In genomic region chr1:10897321-10897980, GRCh38 we compare ENCODE assay signal across 21 cellular contexts.
DNase-seq lines count a peak whose midpoint lies in the region; ATAC-seq and TF ChIP-seq lines count a peak whose summit lies in the region.
"Had no signal": no experiment of that assay in that cellular context is flagged by ENCODE, and none has a peak within 500 bp of the region (broad histone marks: within the 10 kb centered on the region; RNA-seq: fewer than 3 reads in every experiment).

No MANE protein-coding gene starts in this region.

- H3K79me1 ChIP-seq in neuronal stem cell (ENCODE audit: low read depth, low read length): no peaks in the 10 kb centered on the region

- no peak for TF ChIP-seq CTCF in PC-3 (conservative IDR thresholded peaks at IDR 0.05; ENCODE audit: low read depth, low read length)
- no peak for TF ChIP-seq CTCF in spleen (IDR thresholded peaks at IDR 0.05 in 8 of 11, conservative IDR thresholded peaks at IDR 0.05 in 3 of 11)

- ATAC-seq in PC-3 (peak; percentile 23), HG03139 (IDR thresholded peaks at IDR 0.05; ENCODE audit: unreplicated experiment) (no peak)
- ATAC-seq: psoas muscle had no signal

- no peaks in the 10 kb centered on the region for H3K9me3 Mint-ChIP-seq in activated T-helper 2 cell treated with anti-CD3 and anti-CD28 coated beads, Interferon-gamma antibody, Interleukin-2, Interleukin-4, amounts not matched to agents 10 μg/mL and 5 μg/mL and 100 μg/mL, durations not matched to agents 14 hours and 24 hours and 36 hours
- H3K9me3 Mint-ChIP-seq: activated CD4-positive, alpha-beta T cell treated with anti-CD3 and anti-CD28 coated beads, Interleukin-2, amount 10 ng/mL, durations not matched to agents 7 days and 5 days; activated naive CD8-positive, alpha-beta T cell treated with anti-CD3 and anti-CD28 coated beads, Interleukin-2, amount 50 U/mL, for 24 hours had no signal

- H2BK5ac ChIP-seq in neuronal stem cell (ENCODE audit: low read length): peak overlapping the region; percentile 19

- H3F3A ChIP-seq in GM23248 (ENCODE audit: insufficient read depth): no peaks in the 10 kb centered on the region
- H3F3A ChIP-seq in PC-3 (ENCODE audit: low read length, unreplicated experiment): no peaks in the 10 kb centered on the region

- WGBS in GM23248 (ENCODE audit: low coverage in 1 of 2, low lambda C conversion rate in 2 of 2, missing lambda C conversion rate in 2 of 2), 2 experiments: 79 to 83% methylated on average over 12 to 13 of the region's 13 CpGs
- WGBS in esophagus, 2 donors: 79 to 82% methylated on average over 13 of the region's 13 CpGs
- no CpG with 5 or more reads among the region's 13 CpGs for WGBS in neuronal stem cell (ENCODE audit: extremely low coverage in 2 of 2, insufficient read length in 2 of 2, insufficient replicate concordance in 1 of 2), 2 donors
- 80 to 97% (median 86%) methylated on average over 13 of the region's 13 CpGs for WGBS in spleen, 5 donors

- no peaks in the 10 kb centered on the region for H3K9me2 ChIP-seq in GM23248 (ENCODE audit: insufficient read depth)
- H3K9me2 ChIP-seq in PC-3 (replicated peaks; ENCODE audit: low read length): no peaks in the 10 kb centered on the region

- H3K27me3 ChIP-seq in GM23248 (replicated peaks; ENCODE audit: insufficient read depth) (peaks cover 6% of the 10 kb centered on the region; the same call in 1 of the 2 replicates), PC-3 (ENCODE audit: low read length) (no peaks in the 10 kb centered on the region), esophagus (ENCODE audit: control insufficient read depth in 1 of 2, insufficient read depth in 2 of 2, low read length in 2 of 2) (no peaks in the 10 kb centered on the region), neuronal stem cell (ENCODE audit: control insufficient read depth in 3 of 3, insufficient read depth in 3 of 3, low read depth in 1 of 3, low read length in 3 of 3) (peaks cover 0 to 47% (median 0%) of the 10 kb centered on the region in 3 experiments), spleen (replicated peaks in 1 of 7) (peaks cover 0 to 78% (median 15%) of the 10 kb centered on the region in 7 donors)
- H3K27me3 ChIP-seq: MG63 had no signal

- H2BK15ac ChIP-seq in neuronal stem cell (ENCODE audit: low read length): peak overlapping the region; percentile 93

- H3K23ac ChIP-seq in neuronal stem cell (ENCODE audit: low read depth, low read length, poor library complexity): no peak overlapping the region

- no peak overlapping the region for H3K27ac Mint-ChIP-seq in activated T-helper 2 cell treated with anti-CD3 and anti-CD28 coated beads, Interferon-gamma antibody, Interleukin-2, Interleukin-4, amounts not matched to agents 10 μg/mL and 5 μg/mL and 100 μg/mL, durations not matched to agents 14 hours and 24 hours and 36 hours
- H3K27ac Mint-ChIP-seq: activated CD4-positive, alpha-beta T cell treated with anti-CD3 and anti-CD28 coated beads, Interleukin-2, amount 10 ng/mL, durations not matched to agents 7 days and 5 days; activated naive CD8-positive, alpha-beta T cell treated with anti-CD3 and anti-CD28 coated beads, Interleukin-2, amount 50 U/mL, for 24 hours; B cell had no signal

- no peak for TF ChIP-seq POLR2A in spleen (IDR thresholded peaks at IDR 0.05)

- peaks cover 10% of the 10 kb centered on the region for H3K27me3 Mint-ChIP-seq in activated T-helper 2 cell treated with anti-CD3 and anti-CD28 coated beads, Interferon-gamma antibody, Interleukin-2, Interleukin-4, amounts not matched to agents 10 μg/mL and 5 μg/mL and 100 μg/mL, durations not matched to agents 14 hours and 24 hours and 36 hours (ENCODE audit: low read depth)

- H4K20me1 ChIP-seq in GM23248 (ENCODE audit: insufficient read depth) (no peaks in the 10 kb centered on the region), PC-3 (ENCODE audit: low read length) (no peaks in the 10 kb centered on the region)

- no TSS peak for BruUV-seq in PC-3 (replicated peaks; lab: Mats Ljungman, UMichigan)

- peak overlapping the region; percentile 98 for H2AK5ac ChIP-seq in neuronal stem cell (ENCODE audit: low read depth, low read length)

- H3K4me2 ChIP-seq in GM23248 (ENCODE audit: unreplicated experiment) (no peak overlapping the region), PC-3 (ENCODE audit: low read length) (peak overlapping the region; percentile 65), neuronal stem cell (ENCODE audit: insufficient read depth, low read length, poor library complexity, severe bottlenecking) (no peak overlapping the region)

- H3K36me3 ChIP-seq in GM23248 (ENCODE audit: low read depth): no peaks in the 10 kb centered on the region
- no peaks in the 10 kb centered on the region for H3K36me3 ChIP-seq in PC-3 (ENCODE audit: low read depth, low read length)
- H3K36me3 ChIP-seq in esophagus (ENCODE audit: control insufficient read depth in 2 of 2, insufficient read depth in 2 of 2, low read length in 1 of 2): no peaks in the 10 kb centered on the region
- H3K36me3 ChIP-seq in neuronal stem cell (replicated peaks in 1 of 2; ENCODE audit: control insufficient read depth in 2 of 2, insufficient read depth in 2 of 2, low read length in 2 of 2): no peaks in the 10 kb centered on the region
- H3K36me3 ChIP-seq in spleen: no peaks in the 10 kb centered on the region
- H3K36me3 ChIP-seq: brain microvascular endothelial cell, MG63, transverse colon had no signal

- no peak overlapping the region for H3K27ac ChIP-seq in GM23248
- H3K27ac ChIP-seq in PC-3 (ENCODE audit: low read length): peak overlapping the region; percentile 90
- H3K27ac ChIP-seq in esophagus (ENCODE audit: low read depth in 2 of 2, low read length in 1 of 2): peak overlapping the region; percentile 72 to 85
- no peak overlapping the region for H3K27ac ChIP-seq in neuronal stem cell (replicated peaks; ENCODE audit: low read length)
- H3K27ac ChIP-seq in spleen: no peak overlapping the region
- H3K27ac ChIP-seq: brain microvascular endothelial cell, psoas muscle, transverse colon had no signal

- no peaks in the 10 kb centered on the region for H3K4me1 Mint-ChIP-seq in activated T-helper 2 cell treated with anti-CD3 and anti-CD28 coated beads, Interferon-gamma antibody, Interleukin-2, Interleukin-4, amounts not matched to agents 10 μg/mL and 5 μg/mL and 100 μg/mL, durations not matched to agents 14 hours and 24 hours and 36 hours (ENCODE audit: low read depth)
- H3K4me1 Mint-ChIP-seq: activated CD4-positive, alpha-beta T cell treated with anti-CD3 and anti-CD28 coated beads, Interleukin-2, amount 10 ng/mL, durations not matched to agents 7 days and 5 days; activated naive CD8-positive, alpha-beta T cell treated with anti-CD3 and anti-CD28 coated beads, Interleukin-2, amount 50 U/mL, for 24 hours; B cell had no signal

- H3K9me3 ChIP-seq in GM23248 (ENCODE audit: low read depth) (no peaks in the 10 kb centered on the region), PC-3 (ENCODE audit: low read length) (no peaks in the 10 kb centered on the region), esophagus (ENCODE audit: control insufficient read depth in 2 of 2, insufficient read depth in 1 of 2, low read depth in 1 of 2, low read length in 1 of 2) (no peaks in the 10 kb centered on the region), neuronal stem cell (replicated peaks in 1 of 2; ENCODE audit: control insufficient read depth in 2 of 2, insufficient read depth in 1 of 2, low read depth in 1 of 2, low read length in 2 of 2) (no peaks in the 10 kb centered on the region), spleen (no peaks in the 10 kb centered on the region)
- H3K9me3 ChIP-seq: Caco-2, MG63, psoas muscle, transverse colon had no signal

- peak; percentile 25 for DNase-seq in GM23248
- DNase-seq in PC-3: peak; percentile 76
- no peak for DNase-seq in neuronal stem cell (ENCODE audit: low spot score)
- no peak for DNase-seq in spleen
- no peak for DNase-seq in activated T-helper 2 cell treated with anti-CD3 and anti-CD28 coated beads, Interferon-gamma antibody, Interleukin-2, Interleukin-4, amounts not matched to agents 10 μg/mL and 5 μg/mL and 100 μg/mL, durations not matched to agents 14 hours and 24 hours and 36 hours (ENCODE audit: low spot score)
- DNase-seq: activated CD4-positive, alpha-beta T cell treated with anti-CD3 and anti-CD28 coated beads, Interleukin-2, amount 10 ng/mL, durations not matched to agents 7 days and 5 days; activated naive CD8-positive, alpha-beta T cell treated with anti-CD3 and anti-CD28 coated beads, Interleukin-2, amount 50 U/mL, for 24 hours; brain microvascular endothelial cell; Caco-2; cortex of kidney; foreskin fibroblast; kidney glomerular epithelial cell; NCI-H1436 treated with DMSO at 0.1 percent for 48 hours; NCI-H2171; NCI-H526 treated with DMSO at 0.1 percent for 48 hours; transverse colon had no signal

- H2BK120ac ChIP-seq in neuronal stem cell (ENCODE audit: low read depth, low read length): no peak overlapping the region

- in situ Hi-C loops in GM23248 (cut with MboI): no loop called here

- no peak overlapping the region for H2BK12ac ChIP-seq in neuronal stem cell (ENCODE audit: low read length)

- H3K79me2 ChIP-seq in GM23248 (ENCODE audit: insufficient read depth) (no peaks in the 10 kb centered on the region), PC-3 (ENCODE audit: low read length) (no peaks in the 10 kb centered on the region)

- no peak overlapping the region for H3K18ac ChIP-seq in neuronal stem cell (ENCODE audit: low read length)

- H3K9ac ChIP-seq in GM23248 (no peak overlapping the region), PC-3 (ENCODE audit: low read length) (peak overlapping the region; percentile 49), neuronal stem cell (ENCODE audit: low read depth, low read length, poor library complexity) (peak overlapping the region; percentile 47)

- POLR2A ChIA-PET in PC-3 (lab: Charles Lee; ENCODE audit: unreplicated experiment): no interaction called here

- no peak overlapping the region for H3K4ac ChIP-seq in neuronal stem cell (ENCODE audit: low read length)

- CTCF ChIA-PET in PC-3 (lab: Charles Lee): interaction anchor here (0.7 kb wide), 1 partner anchor 14 kb away, joined by 3 read pairs; no protein-coding TSS in a partner anchor

- no peak overlapping the region for H4K8ac ChIP-seq in neuronal stem cell (ENCODE audit: low read depth, low read length)

- H3K4me3 Mint-ChIP-seq in activated T-helper 2 cell treated with anti-CD3 and anti-CD28 coated beads, Interferon-gamma antibody, Interleukin-2, Interleukin-4, amounts not matched to agents 10 μg/mL and 5 μg/mL and 100 μg/mL, durations not matched to agents 14 hours and 24 hours and 36 hours (ENCODE audit: low read depth): no peak overlapping the region
- H3K4me3 Mint-ChIP-seq: activated CD4-positive, alpha-beta T cell treated with anti-CD3 and anti-CD28 coated beads, Interleukin-2, amount 10 ng/mL, durations not matched to agents 7 days and 5 days; activated naive CD8-positive, alpha-beta T cell treated with anti-CD3 and anti-CD28 coated beads, Interleukin-2, amount 50 U/mL, for 24 hours; B cell had no signal

- H3K14ac ChIP-seq in neuronal stem cell (ENCODE audit: low read length): no peak overlapping the region

- no peak overlapping the region for H4K91ac ChIP-seq in neuronal stem cell (ENCODE audit: low read depth, low read length, poor library complexity)

- H3K4me3 ChIP-seq in GM23248: no peak overlapping the region
- H3K4me3 ChIP-seq in PC-3 (ENCODE audit: low read length): no peak overlapping the region; the same call in 1 of the 2 replicates
- no peak overlapping the region for H3K4me3 ChIP-seq in esophagus (ENCODE audit: low read depth in 1 of 2, low read length in 2 of 2)
- no peak overlapping the region for H3K4me3 ChIP-seq in neuronal stem cell (ENCODE audit: low read length in 2 of 2)
- H3K4me3 ChIP-seq in spleen: no peak overlapping the region
- H3K4me3 ChIP-seq: MG63, psoas muscle, transverse colon had no signal

- no peaks in the 10 kb centered on the region for H3K36me3 Mint-ChIP-seq in activated T-helper 2 cell treated with anti-CD3 and anti-CD28 coated beads, Interferon-gamma antibody, Interleukin-2, Interleukin-4, amounts not matched to agents 10 μg/mL and 5 μg/mL and 100 μg/mL, durations not matched to agents 14 hours and 24 hours and 36 hours (ENCODE audit: low read depth)

- intact Hi-C loops in PC-3 (cut with micrococcal nuclease): no loop called here
- intact Hi-C loops in spleen (cut with DNase I; ENCODE audit: low total_unique reads): no loop called here
- intact Hi-C loops in activated T-helper 2 cell treated with anti-CD3 and anti-CD28 coated beads, Interferon-gamma antibody, Interleukin-2, Interleukin-4, amounts not matched to agents 10 μg/mL and 5 μg/mL and 100 μg/mL, durations not matched to agents 14 hours and 24 hours and 36 hours (cut with micrococcal nuclease): no loop called here

- no peak overlapping the region for H2AFZ ChIP-seq in GM23248
- peak overlapping the region; percentile 67 for H2AFZ ChIP-seq in PC-3 (ENCODE audit: low read length)
- no peak overlapping the region for H2AFZ ChIP-seq in neuronal stem cell (ENCODE audit: low read length)

- H3K4me1 ChIP-seq in GM23248 (ENCODE audit: insufficient read depth) (peaks cover 8% of the 10 kb centered on the region), PC-3 (ENCODE audit: insufficient read depth, low read length) (peaks cover 44% of the 10 kb centered on the region), esophagus (ENCODE audit: control insufficient read depth in 2 of 2, insufficient read depth in 2 of 2, low read length in 1 of 2) (peaks cover 7 to 22% of the 10 kb centered on the region in 2 donors), neuronal stem cell (ENCODE audit: control insufficient read depth in 2 of 2, insufficient read depth in 1 of 2, low read depth in 1 of 2, low read length in 2 of 2) (peaks cover 19% of the 10 kb centered on the region in 2 donors), spleen (no peaks in the 10 kb centered on the region)
- H3K4me1 ChIP-seq: psoas muscle had no signal

Comparison
In these comparisons a context has a peak if more than half of its experiments do, and no peak if none do; other contexts are left out.
1. DNase-seq: peak in GM23248 (single experiment) and PC-3 (single experiment); none in neuronal stem cell (single experiment), spleen (single experiment) and activated T-helper 2 cell treated with anti-CD3 and anti-CD28 coated beads, Interferon-gamma antibody, Interleukin-2, Interleukin-4, amounts not matched to agents 10 μg/mL and 5 μg/mL and 100 μg/mL, durations not matched to agents 14 hours and 24 hours and 36 hours (single experiment).
2. H3K27ac ChIP-seq: peak in PC-3 (single experiment) and esophagus (2 of 2); none in GM23248 (single experiment), neuronal stem cell (single experiment) and spleen (0 of 8).